19 cellular contexts compared by ENCODE assay signal in genomic region chr16:48565752-48566151, GRCh38.
"Had no signal": no experiment of that assay in that cellular context is flagged by ENCODE, and none has a peak within 500 bp of the region (broad histone marks: within the 10 kb centered on the region; RNA-seq: fewer than 3 reads in every experiment).

No MANE protein-coding gene starts in this region.

- ATAC-seq: left ventricle myocardium superior had no signal

- H3K27me3 ChIP-seq: right atrium auricular region, SJCRH30, suprapubic skin had no signal

- H3K9me3 ChIP-seq: right atrium auricular region, SJCRH30, suprapubic skin had no signal

- H3K27ac ChIP-seq: right atrium auricular region, SJCRH30, skin epidermis, suprapubic skin had no signal

- H3K27me3 Mint-ChIP-seq: progenitor cell of endocrine pancreas had no signal

- FAIRE-seq: astrocyte, frontal cortex had no signal

- H3K27ac Mint-ChIP-seq: nephron progenitor cell, progenitor cell of endocrine pancreas had no signal

- H3K4me3 Mint-ChIP-seq: nephron progenitor cell had no signal

- H3K36me3 ChIP-seq: right atrium auricular region had no signal

- DNase-seq: activated CD4-positive, CD25-positive, alpha-beta regulatory T cell; activated naive CD4-positive, alpha-beta T cell; head of caudate nucleus; kidney glomerular epithelial cell; left ventricle myocardium superior; mesenchymal stem cell; nephron progenitor cell; occipital lobe; SJCRH30; stimulated activated CD4-positive, alpha-beta T cell treated with anti-CD3 and anti-CD28 coated beads, Interleukin-15, amount 100 ng/mL, for 24 hours; stimulated activated CD4-positive, alpha-beta T cell treated with anti-CD3 and anti-CD28 coated beads, Interleukin-4, amount 100 ng/mL, for 1 hour; stimulated activated naive CD4-positive, alpha-beta T cell treated with Interleukin-2 at 50 U/mL for 16 hours; trophoblast cell had no signal

- H3K4me3 ChIP-seq: right atrium auricular region, SJCRH30, skin epidermis, suprapubic skin had no signal

- H3K4me1 Mint-ChIP-seq: nephron progenitor cell had no signal
